1 cellular context compared by ENCODE assay signal in genomic region chr7:102272917-102273748, GRCh38.
TF ChIP-seq lines count a peak whose summit lies in the region.

No MANE protein-coding gene starts in this region.

TF ChIP-seq in K562, 482 proteins besides CTCF, POLR2A, EP300 and RAD21 (continued from another document):
- TF ChIP-seq, protein P1, sequence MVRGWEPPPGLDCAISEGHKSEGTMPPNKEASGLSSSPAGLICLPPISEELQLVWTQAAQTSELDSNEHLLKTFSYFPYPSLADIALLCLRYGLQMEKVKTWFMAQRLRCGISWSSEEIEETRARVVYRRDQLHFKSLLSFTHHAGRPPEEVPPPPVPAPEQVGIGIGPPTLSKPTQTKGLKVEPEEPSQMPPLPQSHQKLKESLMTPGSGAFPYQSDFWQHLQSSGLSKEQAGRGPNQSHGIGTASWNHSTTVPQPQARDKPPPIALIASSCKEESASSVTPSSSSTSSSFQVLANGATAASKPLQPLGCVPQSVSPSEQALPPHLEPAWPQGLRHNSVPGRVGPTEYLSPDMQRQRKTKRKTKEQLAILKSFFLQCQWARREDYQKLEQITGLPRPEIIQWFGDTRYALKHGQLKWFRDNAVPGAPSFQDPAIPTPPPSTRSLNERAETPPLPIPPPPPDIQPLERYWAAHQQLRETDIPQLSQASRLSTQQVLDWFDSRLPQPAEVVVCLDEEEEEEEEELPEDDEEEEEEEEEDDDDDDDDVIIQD (CRISPR knock-in tag; IDR thresholded peaks at IDR 0.05) = peak; percentile 35; the same call in 1 of the 2 replicates
- TF ChIP-seq SIX5 (IDR thresholded peaks at IDR 0.05; ENCODE audit: borderline replicate concordance in 1 of 2, insufficient read depth in 1 of 2, low read depth in 1 of 2, low read length in 2 of 2) = no peak
- TF ChIP-seq, protein P2, sequence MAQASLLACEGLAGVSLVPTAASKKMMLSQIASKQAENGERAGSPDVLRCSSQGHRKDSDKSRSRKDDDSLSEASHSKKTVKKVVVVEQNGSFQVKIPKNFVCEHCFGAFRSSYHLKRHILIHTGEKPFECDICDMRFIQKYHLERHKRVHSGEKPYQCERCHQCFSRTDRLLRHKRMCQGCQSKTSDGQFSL (CRISPR knock-in tag; IDR thresholded peaks at IDR 0.05) = 0 out of 2 replicates have a peak, but pooled peaks have one; percentile 47
- TF ChIP-seq, protein P2 (tag; IDR thresholded peaks at IDR 0.05) = no peak
